29 cellular contexts compared by ENCODE assay signal in the genomic region with DNA sequence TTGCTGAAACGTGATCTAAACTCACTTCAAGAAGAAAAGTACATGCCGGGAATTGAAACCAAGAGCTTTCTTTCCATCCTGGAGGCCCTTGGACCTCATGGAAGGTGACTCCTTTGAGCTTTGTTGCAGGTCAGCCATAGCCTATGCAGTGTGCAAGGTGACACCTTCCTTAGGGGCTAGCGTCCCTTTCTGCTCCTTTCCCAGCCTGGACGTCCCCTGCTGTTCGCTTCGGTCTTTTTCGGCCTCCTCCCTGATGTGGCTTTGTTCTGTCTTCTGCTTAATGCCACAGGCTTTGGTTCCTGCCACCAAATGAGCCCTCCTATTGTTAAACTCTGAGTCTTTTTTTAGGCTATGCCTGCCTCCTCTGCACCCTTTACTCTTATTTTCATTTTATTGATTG.
"Had no signal": no experiment of that assay in that cellular context is flagged by ENCODE, and none has a peak within 500 bp of the region (broad histone marks: within the 10 kb centered on the region; RNA-seq: fewer than 3 reads in every experiment).

No MANE protein-coding gene starts in this region.

- H3K9me3 Mint-ChIP-seq: nephron; neural crest cell; stimulated activated memory B cell treated with anti-CD40 and anti-IgM and Interleukin-4, amounts not matched to agents 10 μg/mL and 1 μg/mL and 100 μg/mL, for 72 hours had no signal

- H3K4me3 Mint-ChIP-seq: naive thymus-derived CD8-positive, alpha-beta T cell; nephron; neural crest cell; stimulated activated memory B cell treated with anti-CD40 and anti-IgM and Interleukin-4, amounts not matched to agents 10 μg/mL and 1 μg/mL and 100 μg/mL, for 72 hours had no signal

- H3K4me1 Mint-ChIP-seq: naive thymus-derived CD8-positive, alpha-beta T cell; nephron; neural crest cell had no signal

- DNase-seq: heart right ventricle; kidney glomerular epithelial cell; left cardiac atrium; left lung; lower lobe of right lung; mammary epithelial cell; mesenchymal stem cell; naive thymus-derived CD8-positive, alpha-beta T cell; occipital lobe; psoas muscle; right lobe of liver; stimulated activated CD4-positive, alpha-beta T cell treated with anti-CD3 and anti-CD28 coated beads, Interleukin-1b, Interleukin-23, amount 100 ng/mL, for 48 hours; stimulated activated CD4-positive, alpha-beta T cell treated with anti-CD3 and anti-CD28 coated beads, Interleukin-2, amount 100 ng/mL, for 48 hours; stimulated activated CD4-positive, alpha-beta T cell treated with anti-CD3 and anti-CD28 coated beads, Interleukin-4, amount 100 ng/mL, for 4 hours; stimulated activated CD8-positive, alpha-beta memory T cell treated with anti-CD3 and anti-CD28 coated beads, Interleukin-4, amount 100 ng/mL, for 48 hours; stimulated activated naive CD4-positive, alpha-beta T cell treated with Interleukin-2 at 50 U/mL for 16 hours; stomach; testis; thyroid gland; trophoblast cell; upper lobe of right lung had no signal

- H3K4me3 ChIP-seq: heart right ventricle, hepatocyte, left lung, lower lobe of right lung, psoas muscle, right atrium auricular region, right lobe of liver, smooth muscle cell, stomach, testis, thyroid gland, upper lobe of right lung had no signal

- H3K27ac Mint-ChIP-seq: naive thymus-derived CD8-positive, alpha-beta T cell; nephron; stimulated activated memory B cell treated with anti-CD40 and anti-IgM and Interleukin-4, amounts not matched to agents 10 μg/mL and 1 μg/mL and 100 μg/mL, for 72 hours had no signal

- H2AFZ ChIP-seq: hepatocyte, parathyroid adenoma had no signal

- H3K79me2 ChIP-seq: hepatocyte, parathyroid adenoma had no signal

- H3K36me3 ChIP-seq: heart right ventricle, left lung, lower lobe of right lung, neutrophil, right atrium auricular region, right lobe of liver, stomach, thyroid gland, upper lobe of right lung had no signal

- H3K4me2 ChIP-seq: hepatocyte, smooth muscle cell had no signal

- H3K9ac ChIP-seq: parathyroid adenoma had no signal

- H3K36me3 Mint-ChIP-seq: naive thymus-derived CD8-positive, alpha-beta T cell; stimulated activated memory B cell treated with anti-CD40 and anti-IgM and Interleukin-4, amounts not matched to agents 10 μg/mL and 1 μg/mL and 100 μg/mL, for 72 hours had no signal

- H3K27ac ChIP-seq: heart right ventricle, hepatocyte, left lung, lower lobe of right lung, neutrophil, parathyroid adenoma, psoas muscle, right atrium auricular region, right lobe of liver, stomach, testis, thyroid gland, upper lobe of right lung had no signal

- H3K27me3 ChIP-seq: hepatocyte, left lung, neutrophil, right atrium auricular region, right lobe of liver, stomach, testis, thyroid gland, upper lobe of right lung had no signal

- ATAC-seq: heart right ventricle; left cardiac atrium; left lung; lower lobe of right lung; naive thymus-derived CD8-positive, alpha-beta T cell; psoas muscle; right lobe of liver; stimulated activated memory B cell treated with anti-CD40 and anti-IgM and Interleukin-4, amounts not matched to agents 10 μg/mL and 1 μg/mL and 100 μg/mL, for 72 hours; upper lobe of right lung had no signal

- H3K9me3 ChIP-seq: heart right ventricle, left lung, lower lobe of right lung, neutrophil, psoas muscle, right atrium auricular region, right lobe of liver, stomach, testis, thyroid gland, upper lobe of right lung had no signal

- H3K27me3 Mint-ChIP-seq: naive thymus-derived CD8-positive, alpha-beta T cell; stimulated activated memory B cell treated with anti-CD40 and anti-IgM and Interleukin-4, amounts not matched to agents 10 μg/mL and 1 μg/mL and 100 μg/mL, for 72 hours had no signal

- H3K4me1 ChIP-seq: heart right ventricle, left lung, lower lobe of right lung, parathyroid adenoma, psoas muscle, right atrium auricular region, right lobe of liver, stomach, testis, thyroid gland, upper lobe of right lung had no signal
